ENCODE assay signal across 9 cellular contexts in genomic region chrX:31223817-31224216, GRCh38.
DNase-seq lines count a peak whose midpoint lies in the region; ATAC-seq and TF ChIP-seq lines count a peak whose summit lies in the region.
"Had no signal": no experiment of that assay in that cellular context is flagged by ENCODE, and none has a peak within 500 bp of the region (broad histone marks: within the 10 kb centered on the region; RNA-seq: fewer than 3 reads in every experiment).

No MANE protein-coding gene starts in this region.

- TF ChIP-seq CTCF in epithelial cell of esophagus (IDR thresholded peaks at IDR 0.05; ENCODE audit: insufficient read depth, low read depth, low read length, missing control alignments) (no peak), tibial nerve (IDR thresholded peaks at IDR 0.05) (no peak)

- DNase-seq in EL (peak; percentile 38), HPDE6-E6E7 (ENCODE audit: extremely low spot score) (peak; percentile 35), epithelial cell of esophagus (ENCODE audit: low read depth) (peak; percentile 88), AG20443 (ENCODE audit: low spot score) (no peak), tibial nerve (ENCODE audit: low spot score in 2 of 2) (no peak), NK-92 (lab: John Stamatoyannopoulos, UW; ENCODE audit: unreplicated experiment) (no peak)
- DNase-seq: spleen had no signal

- H3K4me1 ChIP-seq in tibial nerve: peaks cover 0 to 27% (median 0%) of the 10 kb centered on the region in 4 donors
- H3K4me1 ChIP-seq: spleen had no signal

- no peaks in the 10 kb centered on the region for H3K27me3 ChIP-seq in tibial nerve
- H3K27me3 ChIP-seq: spleen had no signal

- TF ChIP-seq POLR2A in tibial nerve (IDR thresholded peaks at IDR 0.05): no peak

- ATAC-seq in GM21737 (IDR thresholded peaks at IDR 0.05; ENCODE audit: unreplicated experiment) (peak; percentile 77), GM21515 (IDR thresholded peaks at IDR 0.05; ENCODE audit: unreplicated experiment) (no peak)

- peak overlapping the region in 1 of 4 donors; percentile 1 for H3K27ac ChIP-seq in tibial nerve
- H3K27ac ChIP-seq: spleen had no signal

- no peak for TF ChIP-seq EP300 in tibial nerve (IDR thresholded peaks at IDR 0.05)

- no peak overlapping the region for H3K4me3 ChIP-seq in epithelial cell of esophagus (ENCODE audit: low read length)
- no peak overlapping the region for H3K4me3 ChIP-seq in tibial nerve
- H3K4me3 ChIP-seq: spleen had no signal

- H3K9me3 ChIP-seq in tibial nerve: no peaks in the 10 kb centered on the region
- H3K9me3 ChIP-seq: spleen had no signal

- no peaks in the 10 kb centered on the region for H3K36me3 ChIP-seq in tibial nerve
- H3K36me3 ChIP-seq: spleen had no signal

- 76 to 78% methylated on average over 3 of the region's 3 CpGs for WGBS in tibial nerve, 2 donors

Comparison
In these comparisons a context has a peak if more than half of its experiments do, and no peak if none do; other contexts are left out.
1. DNase-seq: peak in EL (single experiment), HPDE6-E6E7 (single experiment) and epithelial cell of esophagus (single experiment); none in AG20443 (single experiment), tibial nerve (0 of 2) and NK-92 (single experiment).